Comparison of ENCODE assay signal across 18 cellular contexts in genomic region chr2:188322569-188323531, GRCh38. TPM values are rescaled to one million over a fixed set of nuclear protein-coding genes. Genes with fewer than 3 reads are reported as not detected.
A peak's percentile ranks its signal among the peaks of the same experiment; 100 is the strongest.
DNase-seq lines count a peak whose midpoint lies in the region; ATAC-seq and TF ChIP-seq lines count a peak whose summit lies in the region.
"Had no signal": no experiment of that assay in that cellular context is flagged by ENCODE, and none has a peak within 500 bp of the region (broad histone marks: within the 10 kb centered on the region; RNA-seq: fewer than 3 reads in every experiment).

No MANE protein-coding gene starts in this region.

- no peak overlapping the region for H3K4me3 Mint-ChIP-seq in WTC11
- no peak overlapping the region for H3K4me3 Mint-ChIP-seq in activated naive CD8-positive, alpha-beta T cell treated with anti-CD3 and anti-CD28 coated beads for 36 hours
- H3K4me3 Mint-ChIP-seq: activated CD4-positive, alpha-beta T cell treated with anti-CD3 and anti-CD28 coated beads, Interleukin-2, amount 10 ng/mL, durations not matched to agents 24 days and 14 days; brain; endodermal cell; nephron progenitor cell had no signal

- H3K4me1 Mint-ChIP-seq in WTC11: peaks cover 64% of the 10 kb centered on the region
- H3K4me1 Mint-ChIP-seq in activated naive CD8-positive, alpha-beta T cell treated with anti-CD3 and anti-CD28 coated beads for 36 hours: no peaks in the 10 kb centered on the region
- H3K4me1 Mint-ChIP-seq: activated CD4-positive, alpha-beta T cell treated with anti-CD3 and anti-CD28 coated beads, Interleukin-2, amount 10 ng/mL, durations not matched to agents 24 days and 14 days had no signal

- DNase-seq in DMS53 (lab: John Stamatoyannopoulos, UW) (peak; percentile 19), DMS53 treated with DMSO at 0.1 percent for 48 hours (lab: John Stamatoyannopoulos, UW; ENCODE audit: unreplicated experiment) (no peak), WTC11 (ENCODE audit: low spot score) (no peak), glomerular visceral epithelial cell (ENCODE audit: extremely low spot score) (peak; percentile 62), smooth muscle cell of the brain vasculature (ENCODE audit: low read depth, low spot score) (peak; percentile 67), NCI-H2081 treated with DMSO at 0.1 percent for 48 hours (lab: John Stamatoyannopoulos, UW) (no peak)
- DNase-seq in activated naive CD8-positive, alpha-beta T cell treated with anti-CD3 and anti-CD28 coated beads for 36 hours: no peak
- DNase-seq: activated CD4-positive, alpha-beta T cell treated with anti-CD3 and anti-CD28 coated beads, Interleukin-2, amount 10 ng/mL, durations not matched to agents 24 days and 14 days; COR-L47; endodermal cell; head of caudate nucleus; MV-4-11; NCI-H2171; nephron progenitor cell; testis had no signal

- H3K36me3 Mint-ChIP-seq in WTC11: no peaks in the 10 kb centered on the region
- H3K36me3 Mint-ChIP-seq in activated naive CD8-positive, alpha-beta T cell treated with anti-CD3 and anti-CD28 coated beads for 36 hours: no peaks in the 10 kb centered on the region

- CTCF ChIA-PET in WTC11 (lab: Charles Lee): interaction anchor here (1.0 to 1.6 kb wide), 2 partner anchors 46 to 133 kb away, joined by 3 to 6 read pairs; no protein-coding TSS in a partner anchor

- H3K27me3 Mint-ChIP-seq in WTC11 (ENCODE audit: low read depth): no peaks in the 10 kb centered on the region
- no peaks in the 10 kb centered on the region for H3K27me3 Mint-ChIP-seq in activated naive CD8-positive, alpha-beta T cell treated with anti-CD3 and anti-CD28 coated beads for 36 hours
- H3K27me3 Mint-ChIP-seq: activated CD4-positive, alpha-beta T cell treated with anti-CD3 and anti-CD28 coated beads, Interleukin-2, amount 10 ng/mL, durations not matched to agents 24 days and 14 days; brain had no signal

- no peak for TF ChIP-seq CTCF in WTC11 (IDR thresholded peaks at IDR 0.05)

- peak overlapping the region; percentile 54 for H3K27ac Mint-ChIP-seq in WTC11
- no peak overlapping the region for H3K27ac Mint-ChIP-seq in activated naive CD8-positive, alpha-beta T cell treated with anti-CD3 and anti-CD28 coated beads for 36 hours
- H3K27ac Mint-ChIP-seq: activated CD4-positive, alpha-beta T cell treated with anti-CD3 and anti-CD28 coated beads, Interleukin-2, amount 10 ng/mL, durations not matched to agents 24 days and 14 days; endodermal cell; nephron progenitor cell had no signal

- H3K9me3 Mint-ChIP-seq in WTC11: no peaks in the 10 kb centered on the region
- H3K9me3 Mint-ChIP-seq in activated naive CD8-positive, alpha-beta T cell treated with anti-CD3 and anti-CD28 coated beads for 36 hours: no peaks in the 10 kb centered on the region
- H3K9me3 Mint-ChIP-seq: activated CD4-positive, alpha-beta T cell treated with anti-CD3 and anti-CD28 coated beads, Interleukin-2, amount 10 ng/mL, durations not matched to agents 24 days and 14 days; brain; endodermal cell; nephron progenitor cell had no signal

- peak; percentile 55 for ATAC-seq in WTC11
- ATAC-seq in GM19397 (IDR thresholded peaks at IDR 0.05; ENCODE audit: unreplicated experiment): no peak

- POLR2A ChIA-PET in WTC11 (lab: Charles Lee): interaction anchor here (1.0 kb wide), 1 partner anchor 30 kb away, joined by 3 read pairs; no protein-coding TSS in a partner anchor

TF ChIP-seq in WTC11, 78 proteins besides CTCF, POLR2A, EP300 and RAD21:
- 0 out of 2 replicates have a peak, but pooled peaks have one; percentile 17 for TF ChIP-seq PRDM15 (CRISPR knock-in tag; IDR thresholded peaks at IDR 0.05)
- TF ChIP-seq TEAD1 (CRISPR knock-in tag; IDR thresholded peaks at IDR 0.05): no peak

RNA-seq across cellular contexts. Expression of gene GULP1, which starts 31.2 kb away (rescaled TPM):
- total RNA-seq in WTC11 (2021): 75.1 to 82.1 TPM (median 80.5 TPM) in 3 replicates
- not detected for total RNA-seq in activated naive CD8-positive, alpha-beta T cell treated with anti-CD3 and anti-CD28 coated beads for 36 hours
- total RNA-seq: activated CD4-positive, alpha-beta T cell treated with anti-CD3 and anti-CD28 coated beads, Interleukin-2, amount 10 ng/mL, durations not matched to agents 24 days and 14 days; T-helper 1 cell treated with Interleukin-12 subunit alpha and Interleukin-12 subunit beta and Interleukin-4 antibody, amounts not matched to agents 30 ng/mL and 1 ng/mL, for 36 hours had no signal

Comparison
In these comparisons a context has a peak if more than half of its experiments do, and no peak if none do; other contexts are left out.
1. DNase-seq: peak in DMS53 (single experiment), glomerular visceral epithelial cell (single experiment) and smooth muscle cell of the brain vasculature (single experiment); none in DMS53 treated with DMSO at 0.1 percent for 48 hours (single experiment), WTC11 (single experiment), activated naive CD8-positive, alpha-beta T cell treated with anti-CD3 and anti-CD28 coated beads for 36 hours (single experiment) and NCI-H2081 treated with DMSO at 0.1 percent for 48 hours (single experiment).
2. RNA of gene GULP1, which starts 31.2 kb away (total RNA-seq): 75.1 to 82.1 TPM in WTC11; not detected in activated naive CD8-positive, alpha-beta T cell treated with anti-CD3 and anti-CD28 coated beads for 36 hours; every median in the first group is over 10 times any median in the second.